In genomic region chr11:9017773-9018172, GRCh38 we compare ENCODE assay signal across 9 cellular contexts. TPM values are rescaled to one million over a fixed set of nuclear protein-coding genes. Genes with fewer than 3 reads are reported as not detected.
DNase-seq lines count a peak whose midpoint lies in the region; ATAC-seq and TF ChIP-seq lines count a peak whose summit lies in the region.
"Had no signal": no experiment of that assay in that cellular context is flagged by ENCODE, and none has a peak within 500 bp of the region (broad histone marks: within the 10 kb centered on the region; RNA-seq: fewer than 3 reads in every experiment).

No MANE protein-coding gene starts in this region.

- no peaks in the 10 kb centered on the region for H3K36me3 Mint-ChIP-seq in activated T-helper 17 cell treated with anti-CD3 and anti-CD28 coated beads, Interleukin-2, amount 50 U/mL, for 72 hours (ENCODE audit: low read depth)
- H3K36me3 Mint-ChIP-seq in activated T-cell treated with anti-CD3 and anti-CD28 coated beads, Interleukin-2, amount 50 U/mL, for 72 hours (ENCODE audit: insufficient read depth in 2 of 2) = no peaks in the 10 kb centered on the region

- no peak overlapping the region for H3K4me3 ChIP-seq in right cardiac atrium (ENCODE audit: low read length)
- H3K4me3 ChIP-seq in tibial artery = no peak overlapping the region

- peak; percentile 25 for ATAC-seq in activated T-helper 17 cell treated with anti-CD3 and anti-CD28 coated beads, Interleukin-2, amount 50 U/mL, for 72 hours (replicated peaks)
- peak; percentile 87 to 89 for ATAC-seq in right cardiac atrium
- no peak for ATAC-seq in activated T-cell treated with anti-CD3 and anti-CD28 coated beads, Interleukin-2, amount 50 U/mL, for 72 hours (replicated peaks in 1 of 2)
- ATAC-seq in HG02938 (IDR thresholded peaks at IDR 0.05; ENCODE audit: unreplicated experiment) = no peak

- peaks cover 24% of the 10 kb centered on the region for H3K4me1 Mint-ChIP-seq in activated T-helper 17 cell treated with anti-CD3 and anti-CD28 coated beads, Interleukin-2, amount 50 U/mL, for 72 hours
- H3K4me1 Mint-ChIP-seq in activated T-cell treated with anti-CD3 and anti-CD28 coated beads, Interleukin-2, amount 50 U/mL, for 72 hours (ENCODE audit: low read depth) = peaks cover 19% of the 10 kb centered on the region

- H3K27ac Mint-ChIP-seq in activated T-helper 17 cell treated with anti-CD3 and anti-CD28 coated beads, Interleukin-2, amount 50 U/mL, for 72 hours = peak overlapping the region; percentile 11
- H3K27ac Mint-ChIP-seq in activated T-cell treated with anti-CD3 and anti-CD28 coated beads, Interleukin-2, amount 50 U/mL, for 72 hours = no peak overlapping the region
- H3K27ac Mint-ChIP-seq: activated naive CD4-positive, alpha-beta T cell treated with anti-CD3 and anti-CD28 coated beads for 36 hours; stimulated activated naive CD8-positive, alpha-beta T cell treated with anti-CD3 and anti-CD28 coated beads, Interleukin-15, Interleukin-2, amounts not matched to agents 100 ng/mL and 50 ng/mL, for 24 hours had no signal

- H3K27me3 Mint-ChIP-seq in activated T-helper 17 cell treated with anti-CD3 and anti-CD28 coated beads, Interleukin-2, amount 50 U/mL, for 72 hours = peaks cover 10% of the 10 kb centered on the region
- peaks cover 25% of the 10 kb centered on the region for H3K27me3 Mint-ChIP-seq in activated T-cell treated with anti-CD3 and anti-CD28 coated beads, Interleukin-2, amount 50 U/mL, for 72 hours (ENCODE audit: low read depth)

- no peak for TF ChIP-seq CTCF in tibial artery (IDR thresholded peaks at IDR 0.05)

- DNase-seq in Kasumi-1 (lab: John Stamatoyannopoulos, UW) = peak; percentile 74 to 77
- peak; percentile 85 to 92 (median 89) for DNase-seq in right cardiac atrium
- peak; percentile 70 to 71 for DNase-seq in tibial artery
- no peak for DNase-seq in NCI-H146 (lab: John Stamatoyannopoulos, UW)
- no peak for DNase-seq in activated T-cell treated with anti-CD3 and anti-CD28 coated beads, Interleukin-2, amount 50 U/mL, for 72 hours
- DNase-seq: activated naive CD4-positive, alpha-beta T cell treated with anti-CD3 and anti-CD28 coated beads for 36 hours had no signal

- H3K4me3 Mint-ChIP-seq in activated T-helper 17 cell treated with anti-CD3 and anti-CD28 coated beads, Interleukin-2, amount 50 U/mL, for 72 hours = peak overlapping the region; percentile 4
- no peak overlapping the region for H3K4me3 Mint-ChIP-seq in activated T-cell treated with anti-CD3 and anti-CD28 coated beads, Interleukin-2, amount 50 U/mL, for 72 hours
- H3K4me3 Mint-ChIP-seq: activated naive CD4-positive, alpha-beta T cell treated with anti-CD3 and anti-CD28 coated beads for 36 hours; stimulated activated naive CD8-positive, alpha-beta T cell treated with anti-CD3 and anti-CD28 coated beads, Interleukin-15, Interleukin-2, amounts not matched to agents 100 ng/mL and 50 ng/mL, for 24 hours had no signal

- H3K27ac ChIP-seq in right cardiac atrium (ENCODE audit: low read length) = no peak overlapping the region
- H3K27ac ChIP-seq in tibial artery = no peak overlapping the region

- no peaks in the 10 kb centered on the region for H3K9me3 Mint-ChIP-seq in activated T-helper 17 cell treated with anti-CD3 and anti-CD28 coated beads, Interleukin-2, amount 50 U/mL, for 72 hours
- H3K9me3 Mint-ChIP-seq in activated T-cell treated with anti-CD3 and anti-CD28 coated beads, Interleukin-2, amount 50 U/mL, for 72 hours = no peaks in the 10 kb centered on the region
- H3K9me3 Mint-ChIP-seq: activated naive CD4-positive, alpha-beta T cell treated with anti-CD3 and anti-CD28 coated beads for 36 hours; stimulated activated naive CD8-positive, alpha-beta T cell treated with anti-CD3 and anti-CD28 coated beads, Interleukin-15, Interleukin-2, amounts not matched to agents 100 ng/mL and 50 ng/mL, for 24 hours had no signal

- intact Hi-C loops in right cardiac atrium (cut with DNase I) (loop anchor here in 3 of 4 donors (5.0 to 10.0 kb wide), 3 partner anchors 115 to 487 kb away; no protein-coding TSS in a partner anchor), tibial artery (cut with DNase I; ENCODE audit: low total_unique reads) (no loop called here)

- H3K9me3 ChIP-seq in right cardiac atrium (ENCODE audit: control insufficient read depth, low read length) (no peaks in the 10 kb centered on the region), tibial artery (no peaks in the 10 kb centered on the region)

- 48% methylated on average over 5 of the region's 5 CpGs for WGBS in right cardiac atrium

- H3K27me3 ChIP-seq in right cardiac atrium (ENCODE audit: control insufficient read depth, insufficient read depth) (no peaks in the 10 kb centered on the region), tibial artery (no peaks in the 10 kb centered on the region)

- H3K36me3 ChIP-seq in tibial artery = no peaks in the 10 kb centered on the region

- H3K4me1 ChIP-seq in right cardiac atrium (ENCODE audit: control insufficient read depth, insufficient read depth, low read length) = peaks cover 15% of the 10 kb centered on the region
- no peaks in the 10 kb centered on the region for H3K4me1 ChIP-seq in tibial artery

RNA-seq across cellular contexts. Expression of gene NRIP3, which starts 14.0 kb away (rescaled TPM):
- total RNA-seq in activated T-helper 17 cell treated with anti-CD3 and anti-CD28 coated beads, Interleukin-2, amount 50 U/mL, for 72 hours = 1 to 10 TPM; 2.2 to 2.4 TPM
- 1 to 10 TPM; 1.7 to 3.8 (median 2.3) TPM for total RNA-seq in right cardiac atrium
- polyA plus RNA-seq in right cardiac atrium = 1.00 TPM
- total RNA-seq in activated T-cell treated with anti-CD3 and anti-CD28 coated beads, Interleukin-2, amount 50 U/mL, for 72 hours = 1 to 10 TPM; 3.1 to 3.2 TPM

RNA-seq across cellular contexts. Expression of gene TMEM9B, which starts 53.5 kb away (rescaled TPM):
- total RNA-seq in activated T-helper 17 cell treated with anti-CD3 and anti-CD28 coated beads, Interleukin-2, amount 50 U/mL, for 72 hours = 10 to 100 TPM; 15.0 to 24.3 TPM
- 10 to 100 TPM; 37.2 to 44.7 (median 40.4) TPM for total RNA-seq in right cardiac atrium
- 56.8 TPM for polyA plus RNA-seq in right cardiac atrium
- total RNA-seq in activated T-cell treated with anti-CD3 and anti-CD28 coated beads, Interleukin-2, amount 50 U/mL, for 72 hours = 10 to 100 TPM; 19.9 to 20.7 TPM

Comparison
In these comparisons a context has a peak if more than half of its experiments do, and no peak if none do; other contexts are left out.
1. DNase-seq: peak in Kasumi-1 (2 of 2), right cardiac atrium (3 of 3) and tibial artery (2 of 2); none in NCI-H146 (single experiment) and activated T-cell treated with anti-CD3 and anti-CD28 coated beads, Interleukin-2, amount 50 U/mL, for 72 hours (0 of 2).
2. ATAC-seq: peak in activated T-helper 17 cell treated with anti-CD3 and anti-CD28 coated beads, Interleukin-2, amount 50 U/mL, for 72 hours (single experiment) and right cardiac atrium (2 of 2); none in activated T-cell treated with anti-CD3 and anti-CD28 coated beads, Interleukin-2, amount 50 U/mL, for 72 hours (0 of 2) and HG02938 (single experiment).